In the genomic region with DNA sequence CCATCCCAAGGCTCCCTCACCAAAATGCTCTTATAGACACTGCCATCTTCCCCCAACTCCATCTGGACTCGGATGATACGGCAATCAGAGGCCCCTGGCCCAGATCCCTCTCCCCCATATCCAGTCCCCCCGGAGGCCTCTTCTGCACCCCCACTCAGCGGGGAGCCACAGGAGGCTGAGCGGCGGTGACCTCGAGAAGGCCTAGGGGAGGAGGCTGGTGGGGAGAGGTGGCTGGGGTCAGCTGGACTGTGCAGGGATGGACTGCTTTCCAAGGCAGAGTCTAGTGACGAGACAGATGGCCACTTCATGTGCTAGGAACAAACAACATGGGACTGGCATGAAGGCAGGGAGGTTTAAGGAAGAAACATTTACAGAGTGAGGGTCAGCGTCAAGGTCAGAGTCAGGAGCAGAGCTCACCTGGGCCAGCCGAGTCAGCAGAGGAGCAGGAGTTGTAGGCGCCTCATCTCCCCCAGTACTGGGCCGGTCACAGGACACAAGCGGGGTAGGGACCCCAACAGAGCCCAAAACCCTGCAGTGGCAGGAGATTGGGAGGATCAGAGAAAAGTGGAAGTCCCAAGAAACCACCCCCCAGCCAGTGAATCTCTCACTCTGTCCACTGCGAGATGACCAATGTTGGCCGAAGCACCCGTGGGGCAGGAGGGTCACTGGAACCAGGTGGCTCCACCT, we compare ENCODE assay signal across 20 cellular contexts. TPM values are rescaled to one million over a fixed set of nuclear protein-coding genes. Genes with fewer than 3 reads are reported as not detected.
DNase-seq lines count a peak whose midpoint lies in the region; ATAC-seq and TF ChIP-seq lines count a peak whose summit lies in the region.
"Had no signal": no experiment of that assay in that cellular context is flagged by ENCODE, and none has a peak within 500 bp of the region (broad histone marks: within the 10 kb centered on the region; RNA-seq: fewer than 3 reads in every experiment).

No MANE protein-coding gene starts in this region.

- H3K27me3 ChIP-seq in CD4-positive, alpha-beta T cell (ENCODE audit: control insufficient read depth, insufficient read depth, low read length), result no peaks in the 10 kb centered on the region
- H3K27me3 ChIP-seq in neutrophil, result no peaks in the 10 kb centered on the region
- H3K27me3 ChIP-seq: BLaER1 treated with 17β-estradiol and CSF1 and Interleukin-3, amounts not matched to agents 10 nM and 100 nM; MG63; Peyer's patch had no signal

- no peaks in the 10 kb centered on the region for H3K9me3 ChIP-seq in CD4-positive, alpha-beta T cell (ENCODE audit: control insufficient read depth, low read length)
- H3K9me3 ChIP-seq in neutrophil, result no peaks in the 10 kb centered on the region
- H3K9me3 ChIP-seq: BLaER1 treated with 17β-estradiol and CSF1 and Interleukin-3, amounts not matched to agents 10 nM and 100 nM; HAP-1; MG63; Peyer's patch had no signal

- no peak for TF ChIP-seq CTCF in CD4-positive, alpha-beta T cell (IDR thresholded peaks at IDR 0.05)
- TF ChIP-seq CTCF in activated B cell treated with CpG ODN at 0.5 μM for 24 hours (IDR thresholded peaks at IDR 0.05) (no peak), neutrophil (IDR thresholded peaks at IDR 0.05) (no peak)

- intact Hi-C loops in CD4-positive, alpha-beta T cell (cut with DNase I, micrococcal nuclease), result loop anchor here in 1 of 2 experiments (10.0 kb wide), 1 partner anchor 1428 kb away; a partner anchor contains a TSS
- intact Hi-C loops in activated B cell treated with CpG ODN at 0.5 μM for 24 hours (cut with micrococcal nuclease), result no loop called here

- ATAC-seq in activated CD8-positive, alpha-beta memory T cell treated with anti-CD3 and anti-CD28 coated beads, Interleukin-2, amount 10 ng/mL, durations not matched to agents 7 days and 5 days, result no peak
- ATAC-seq in CD4-positive, alpha-beta T cell (ENCODE audit: poor library complexity), result no peak
- ATAC-seq in activated B cell treated with CpG ODN at 0.5 μM for 24 hours (ENCODE audit: low read depth) (no peak), HG03469 (IDR thresholded peaks at IDR 0.05; ENCODE audit: unreplicated experiment) (no peak)

- POLR2A ChIA-PET in CD4-positive, alpha-beta T cell (lab: Charles Lee), result interaction anchor here (1.5 kb wide), 1 partner anchor 22 kb away, joined by 5 read pairs; a partner anchor contains a TSS
- POLR2A ChIA-PET in activated B cell treated with CpG ODN at 0.5 μM for 24 hours (lab: Charles Lee), result interaction anchor here (5.4 kb wide), 1 partner anchor 16 kb away, joined by 79 read pairs; a partner anchor contains a TSS

- DNase-seq in activated CD8-positive, alpha-beta memory T cell treated with anti-CD3 and anti-CD28 coated beads, Interleukin-2, amount 10 ng/mL, durations not matched to agents 7 days and 5 days, result no peak
- no peak for DNase-seq in activated CD8-positive, alpha-beta memory T cell treated with anti-CD3 and anti-CD28 coated beads, Interleukin-2, amount 50 U/mL, for 4 hours
- no peak for DNase-seq in CD4-positive, alpha-beta T cell
- DNase-seq in activated B cell treated with CpG ODN at 0.5 μM for 24 hours (no peak), KBM-7 (no peak), DMS79 treated with DMSO at 0.1 percent for 48 hours (lab: John Stamatoyannopoulos, UW) (no peak)
- DNase-seq: DMS 273 treated with DMSO at 0.1 percent for 48 hours, GF-D8, Karpas-422, MG63, NCI-H1092 treated with DMSO at 0.1 percent for 48 hours, NCI-H2107, NCI-H226, NCI-H524 treated with DMSO at 0.1 percent for 48 hours, Peyer's patch, SHP77 had no signal

- H3K27ac Mint-ChIP-seq in activated CD8-positive, alpha-beta memory T cell treated with anti-CD3 and anti-CD28 coated beads, Interleukin-2, amount 10 ng/mL, durations not matched to agents 7 days and 5 days, result peak overlapping the region; percentile 5
- H3K27ac Mint-ChIP-seq in CD4-positive, alpha-beta T cell, result peak overlapping the region; percentile 46
- no peak overlapping the region for H3K27ac Mint-ChIP-seq in activated B cell treated with CpG ODN at 0.5 μM for 24 hours

- in situ Hi-C loops in KBM-7 (cut with MboI; ENCODE audit: low pct_unique_long_range_greater_than_20kb, low sequenced_read_pairs), result no loop called here

- H3K36me3 ChIP-seq in neutrophil, result peaks cover 65% of the 10 kb centered on the region

- no peak overlapping the region for H3K4me3 ChIP-seq in neutrophil (ENCODE audit: low read depth in 1 of 2, low read length in 1 of 2)
- H3K4me3 ChIP-seq: BLaER1 treated with 17β-estradiol and CSF1 and Interleukin-3, amounts not matched to agents 10 nM and 100 nM; HAP-1; MG63; Peyer's patch had no signal

- H3K4me3 Mint-ChIP-seq in activated CD8-positive, alpha-beta memory T cell treated with anti-CD3 and anti-CD28 coated beads, Interleukin-2, amount 10 ng/mL, durations not matched to agents 7 days and 5 days, result no peak overlapping the region
- H3K4me3 Mint-ChIP-seq in CD4-positive, alpha-beta T cell, result peak overlapping the region; percentile 43
- peak overlapping the region; percentile 15 for H3K4me3 Mint-ChIP-seq in activated B cell treated with CpG ODN at 0.5 μM for 24 hours

- peaks cover 36 to 39% of the 10 kb centered on the region in 2 experiments for H3K4me1 ChIP-seq in neutrophil (ENCODE audit: control insufficient read depth in 1 of 2, insufficient read depth in 1 of 2, low read depth in 1 of 2, low read length in 1 of 2)

- CTCF ChIA-PET in activated CD8-positive, alpha-beta memory T cell treated with anti-CD3 and anti-CD28 coated beads, Interleukin-2, amount 10 ng/mL, durations not matched to agents 7 days and 5 days (lab: Charles Lee), result no interaction called here
- CTCF ChIA-PET in CD4-positive, alpha-beta T cell (lab: Charles Lee), result no interaction called here
- CTCF ChIA-PET in activated B cell treated with CpG ODN at 0.5 μM for 24 hours (lab: Charles Lee), result no interaction called here

- peaks cover 17% of the 10 kb centered on the region for H3K36me3 Mint-ChIP-seq in activated CD8-positive, alpha-beta memory T cell treated with anti-CD3 and anti-CD28 coated beads, Interleukin-2, amount 10 ng/mL, durations not matched to agents 7 days and 5 days
- peaks cover 77% of the 10 kb centered on the region for H3K36me3 Mint-ChIP-seq in CD4-positive, alpha-beta T cell (ENCODE audit: low read depth)
- peaks cover 75% of the 10 kb centered on the region for H3K36me3 Mint-ChIP-seq in activated B cell treated with CpG ODN at 0.5 μM for 24 hours (ENCODE audit: low read depth)

- no peak overlapping the region for H3K27ac ChIP-seq in CD4-positive, alpha-beta T cell (ENCODE audit: low read depth, low read length)
- H3K27ac ChIP-seq in neutrophil, result peak overlapping the region; percentile 50
- H3K27ac ChIP-seq: BLaER1 treated with 17β-estradiol and CSF1 and Interleukin-3, amounts not matched to agents 10 nM and 100 nM; Peyer's patch had no signal

- H3K27me3 Mint-ChIP-seq in activated CD8-positive, alpha-beta memory T cell treated with anti-CD3 and anti-CD28 coated beads, Interleukin-2, amount 10 ng/mL, durations not matched to agents 7 days and 5 days, result no peaks in the 10 kb centered on the region
- no peaks in the 10 kb centered on the region for H3K27me3 Mint-ChIP-seq in CD4-positive, alpha-beta T cell
- H3K27me3 Mint-ChIP-seq in activated B cell treated with CpG ODN at 0.5 μM for 24 hours, result no peaks in the 10 kb centered on the region

- H3K9me3 Mint-ChIP-seq in activated CD8-positive, alpha-beta memory T cell treated with anti-CD3 and anti-CD28 coated beads, Interleukin-2, amount 10 ng/mL, durations not matched to agents 7 days and 5 days (ENCODE audit: low read depth), result no peaks in the 10 kb centered on the region
- H3K9me3 Mint-ChIP-seq in CD4-positive, alpha-beta T cell, result no peaks in the 10 kb centered on the region
- no peaks in the 10 kb centered on the region for H3K9me3 Mint-ChIP-seq in activated B cell treated with CpG ODN at 0.5 μM for 24 hours

- peaks cover 40% of the 10 kb centered on the region for H3K4me1 Mint-ChIP-seq in activated CD8-positive, alpha-beta memory T cell treated with anti-CD3 and anti-CD28 coated beads, Interleukin-2, amount 10 ng/mL, durations not matched to agents 7 days and 5 days
- peaks cover 38% of the 10 kb centered on the region for H3K4me1 Mint-ChIP-seq in CD4-positive, alpha-beta T cell (ENCODE audit: low read depth)
- H3K4me1 Mint-ChIP-seq in activated B cell treated with CpG ODN at 0.5 μM for 24 hours, result peaks cover 47% of the 10 kb centered on the region

RNA-seq across cellular contexts. Expression of a gene that starts 3.7 kb away (rescaled TPM):
- total RNA-seq in activated CD8-positive, alpha-beta memory T cell treated with anti-CD3 and anti-CD28 coated beads, Interleukin-2, amount 10 ng/mL, durations not matched to agents 7 days and 5 days, result 10 to 100 TPM; 67.8 to 90.3 TPM
- total RNA-seq in CD4-positive, alpha-beta T cell, result 10 to 100 TPM in 1 of 2 experiments, 1 to 10 TPM in 1; 9.7 to 11.7 TPM
- total RNA-seq in activated B cell treated with CpG ODN at 0.5 μM for 24 hours, result 82.8 and 95.1 TPM in 2 replicates

RNA-seq across cellular contexts. Expression of a gene that starts 4.1 kb away (rescaled TPM):
- 10 to 100 TPM; 61.5 to 78.4 TPM for total RNA-seq in activated CD8-positive, alpha-beta memory T cell treated with anti-CD3 and anti-CD28 coated beads, Interleukin-2, amount 10 ng/mL, durations not matched to agents 7 days and 5 days
- 10 to 100 TPM; 13.6 to 15.8 TPM for total RNA-seq in CD4-positive, alpha-beta T cell
- total RNA-seq in activated B cell treated with CpG ODN at 0.5 μM for 24 hours, result 114 and 117 TPM in 2 replicates

RNA-seq across cellular contexts. Expression of a gene that starts 5.6 kb away (rescaled TPM):
- total RNA-seq in activated CD8-positive, alpha-beta memory T cell treated with anti-CD3 and anti-CD28 coated beads, Interleukin-2, amount 10 ng/mL, durations not matched to agents 7 days and 5 days, result 10 to 100 TPM; 34.7 to 49.9 TPM
- total RNA-seq in CD4-positive, alpha-beta T cell, result 10 to 100 TPM; 39.2 to 39.4 TPM
- 54.7 and 66.5 TPM in 2 replicates for total RNA-seq in activated B cell treated with CpG ODN at 0.5 μM for 24 hours

RNA-seq across cellular contexts. Expression of a gene that starts 16.2 kb away (rescaled TPM):
- total RNA-seq in activated CD8-positive, alpha-beta memory T cell treated with anti-CD3 and anti-CD28 coated beads, Interleukin-2, amount 10 ng/mL, durations not matched to agents 7 days and 5 days, result 10 to 100 TPM; 14.0 to 20.5 TPM
- total RNA-seq in CD4-positive, alpha-beta T cell, result 10 to 100 TPM; 11.1 to 12.7 TPM
- total RNA-seq in activated B cell treated with CpG ODN at 0.5 μM for 24 hours, result 19.1 and 19.4 TPM in 2 replicates

RNA-seq across cellular contexts. Expression of a gene that starts 20.7 kb away (rescaled TPM):
- 100 to 1,000 TPM; 207 to 235 TPM for total RNA-seq in activated CD8-positive, alpha-beta memory T cell treated with anti-CD3 and anti-CD28 coated beads, Interleukin-2, amount 10 ng/mL, durations not matched to agents 7 days and 5 days
- total RNA-seq in CD4-positive, alpha-beta T cell, result 100 to 1,000 TPM; 203 to 206 TPM
- total RNA-seq in activated B cell treated with CpG ODN at 0.5 μM for 24 hours, result 319 and 350 TPM in 2 replicates
